ENCODE assay signal across 37 cellular contexts in genomic region chr20:4482378-4482777, GRCh38.
"Had no signal": no experiment of that assay in that cellular context is flagged by ENCODE, and none has a peak within 500 bp of the region (broad histone marks: within the 10 kb centered on the region; RNA-seq: fewer than 3 reads in every experiment).

No MANE protein-coding gene starts in this region.

- DNase-seq: activated CD4-positive, alpha-beta memory T cell treated with anti-CD3 and anti-CD28 coated beads, Interleukin-2, amount 10 ng/mL, durations not matched to agents 7 days and 5 days; activated CD4-positive, alpha-beta T cell treated with anti-CD3 and anti-CD28 coated beads for 1 hour; activated CD4-positive, alpha-beta T cell treated with anti-CD3 and anti-CD28 coated beads for 36 hours; activated CD4-positive, alpha-beta T cell treated with anti-CD3 and anti-CD28 coated beads, Interleukin-2, amount 10 ng/mL, durations not matched to agents 7 days and 5 days; activated CD4-positive, alpha-beta T cell treated with anti-CD3 and anti-CD28 coated beads, Interleukin-2, amount 50 U/mL, for 48 hours; activated CD4-positive, CD25-positive, alpha-beta regulatory T cell; activated CD8-positive, alpha-beta memory T cell treated with anti-CD3 and anti-CD28 coated beads for 24 hours; activated CD8-positive, alpha-beta memory T cell treated with anti-CD3 and anti-CD28 coated beads, Interleukin-2, amount 10 ng/mL, durations not matched to agents 7 days and 5 days; activated CD8-positive, alpha-beta memory T cell treated with anti-CD3 and anti-CD28 coated beads, Interleukin-2, amount 50 U/mL, for 48 hours; activated CD8-positive, alpha-beta T cell treated with anti-CD3 and anti-CD28 coated beads, Interleukin-2, amount 10 ng/mL, durations not matched to agents 7 days and 5 days; activated effector memory CD4-positive, alpha-beta T cell treated with anti-CD3 and anti-CD28 coated beads, Interleukin-2, amount 50 U/mL, for 16 hours; activated gamma-delta T cell treated with Interleukin-2 at 50 U/mL for 16 hours; activated naive CD4-positive, alpha-beta T cell; activated naive CD4-positive, alpha-beta T cell treated with anti-CD3 and anti-CD28 coated beads for 36 hours; activated naive CD4-positive, alpha-beta T cell treated with anti-CD3 and anti-CD28 coated beads, Interleukin-2, amount 50 U/mL, for 16 hours; activated naive CD8-positive, alpha-beta T cell treated with anti-CD3 and anti-CD28 coated beads for 36 hours; activated T-cell treated with anti-CD3 and anti-CD28 coated beads, Interleukin-2, amount 50 U/mL, for 24 hours; activated T-cell treated with anti-CD3 and anti-CD28 coated beads, Interleukin-2, amount 50 U/mL, for 48 hours; adrenal gland; amniotic stem cell; aorta; body of pancreas; brain microvascular endothelial cell; central memory CD4-positive, alpha-beta T cell; T-helper 1 cell; T-helper 2 cell; T-helper 9 cell; WERI-Rb-1 had no signal

- H3K4me1 ChIP-seq: adrenal gland, body of pancreas, breast epithelium had no signal

- H3K27me3 ChIP-seq: adrenal gland, body of pancreas, brain microvascular endothelial cell, breast epithelium had no signal

- H3K4me1 Mint-ChIP-seq: activated CD4-positive, alpha-beta memory T cell treated with anti-CD3 and anti-CD28 coated beads, Interleukin-2, amount 10 ng/mL, durations not matched to agents 7 days and 5 days; activated CD4-positive, alpha-beta T cell treated with anti-CD3 and anti-CD28 coated beads for 36 hours; activated CD4-positive, alpha-beta T cell treated with anti-CD3 and anti-CD28 coated beads, Interleukin-2, amount 10 ng/mL, durations not matched to agents 7 days and 5 days; activated CD8-positive, alpha-beta memory T cell treated with anti-CD3 and anti-CD28 coated beads, Interleukin-2, amount 10 ng/mL, durations not matched to agents 7 days and 5 days; activated naive CD8-positive, alpha-beta T cell treated with anti-CD3 and anti-CD28 coated beads for 36 hours had no signal

- H3K9me3 ChIP-seq: adrenal gland, body of pancreas, breast epithelium had no signal

- H3K27ac Mint-ChIP-seq: activated CD4-positive, alpha-beta memory T cell treated with anti-CD3 and anti-CD28 coated beads, Interleukin-2, amount 10 ng/mL, durations not matched to agents 7 days and 5 days; activated CD4-positive, alpha-beta T cell treated with anti-CD3 and anti-CD28 coated beads for 36 hours; activated CD4-positive, alpha-beta T cell treated with anti-CD3 and anti-CD28 coated beads, Interleukin-2, amount 10 ng/mL, durations not matched to agents 7 days and 5 days; activated CD8-positive, alpha-beta memory T cell treated with anti-CD3 and anti-CD28 coated beads, Interleukin-2, amount 10 ng/mL, durations not matched to agents 7 days and 5 days; activated CD8-positive, alpha-beta T cell treated with anti-CD3 and anti-CD28 coated beads, Interleukin-2, amount 10 ng/mL, durations not matched to agents 7 days and 5 days; activated naive CD4-positive, alpha-beta T cell treated with anti-CD3 and anti-CD28 coated beads for 36 hours; activated naive CD4-positive, alpha-beta T cell treated with anti-CD3 and anti-CD28 coated beads, Interleukin-2, amount 50 U/mL, for 72 hours; activated naive CD8-positive, alpha-beta T cell treated with anti-CD3 and anti-CD28 coated beads for 36 hours; activated T-cell treated with anti-CD3 and anti-CD28 coated beads, Interleukin-2, amount 50 U/mL, for 24 hours; T-helper 1 cell treated with Interleukin-12 subunit alpha and Interleukin-12 subunit beta and Interleukin-4 antibody, amounts not matched to agents 30 μg/mL and 1 μg/mL, for 36 hours; T-helper 2 cell treated with Interferon-gamma antibody and Interleukin-4, amounts not matched to agents 5 μg/mL and 100 μg/mL, for 36 hours had no signal

- H3K27ac ChIP-seq: adrenal gland, body of pancreas, brain microvascular endothelial cell, breast epithelium, WERI-Rb-1 had no signal

- H3K9me3 Mint-ChIP-seq: activated CD4-positive, alpha-beta memory T cell treated with anti-CD3 and anti-CD28 coated beads, Interleukin-2, amount 10 ng/mL, durations not matched to agents 7 days and 5 days; activated CD4-positive, alpha-beta T cell treated with anti-CD3 and anti-CD28 coated beads, Interleukin-2, amount 10 ng/mL, durations not matched to agents 7 days and 5 days; activated naive CD4-positive, alpha-beta T cell treated with anti-CD3 and anti-CD28 coated beads for 36 hours; activated naive CD4-positive, alpha-beta T cell treated with anti-CD3 and anti-CD28 coated beads, Interleukin-2, amount 50 U/mL, for 72 hours; activated naive CD8-positive, alpha-beta T cell treated with anti-CD3 and anti-CD28 coated beads for 36 hours; activated T-cell treated with anti-CD3 and anti-CD28 coated beads, Interleukin-2, amount 50 U/mL, for 24 hours; T-helper 1 cell treated with Interleukin-12 subunit alpha and Interleukin-12 subunit beta and Interleukin-4 antibody, amounts not matched to agents 30 μg/mL and 1 μg/mL, for 36 hours; T-helper 2 cell treated with Interferon-gamma antibody and Interleukin-4, amounts not matched to agents 5 μg/mL and 100 μg/mL, for 36 hours had no signal

- H3K4me3 Mint-ChIP-seq: activated CD4-positive, alpha-beta memory T cell treated with anti-CD3 and anti-CD28 coated beads, Interleukin-2, amount 10 ng/mL, durations not matched to agents 7 days and 5 days; activated CD4-positive, alpha-beta T cell treated with anti-CD3 and anti-CD28 coated beads for 36 hours; activated CD4-positive, alpha-beta T cell treated with anti-CD3 and anti-CD28 coated beads, Interleukin-2, amount 10 ng/mL, durations not matched to agents 7 days and 5 days; activated CD8-positive, alpha-beta memory T cell treated with anti-CD3 and anti-CD28 coated beads, Interleukin-2, amount 10 ng/mL, durations not matched to agents 7 days and 5 days; activated CD8-positive, alpha-beta T cell treated with anti-CD3 and anti-CD28 coated beads, Interleukin-2, amount 10 ng/mL, durations not matched to agents 7 days and 5 days; activated naive CD4-positive, alpha-beta T cell treated with anti-CD3 and anti-CD28 coated beads for 36 hours; activated naive CD8-positive, alpha-beta T cell treated with anti-CD3 and anti-CD28 coated beads for 36 hours; activated T-cell treated with anti-CD3 and anti-CD28 coated beads, Interleukin-2, amount 50 U/mL, for 24 hours; T-helper 1 cell treated with Interleukin-12 subunit alpha and Interleukin-12 subunit beta and Interleukin-4 antibody, amounts not matched to agents 30 μg/mL and 1 μg/mL, for 36 hours; T-helper 2 cell treated with Interferon-gamma antibody and Interleukin-4, amounts not matched to agents 5 μg/mL and 100 μg/mL, for 36 hours; WTC11 had no signal

- H3K36me3 Mint-ChIP-seq: activated CD8-positive, alpha-beta memory T cell treated with anti-CD3 and anti-CD28 coated beads, Interleukin-2, amount 10 ng/mL, durations not matched to agents 7 days and 5 days; activated naive CD4-positive, alpha-beta T cell treated with anti-CD3 and anti-CD28 coated beads, Interleukin-2, amount 50 U/mL, for 72 hours; activated naive CD8-positive, alpha-beta T cell treated with anti-CD3 and anti-CD28 coated beads for 36 hours; WTC11 had no signal

- H3K36me3 ChIP-seq: adrenal gland, brain microvascular endothelial cell, breast epithelium, WERI-Rb-1 had no signal

- H3K4me3 ChIP-seq: adrenal gland, body of pancreas, breast epithelium had no signal

- FAIRE-seq: astrocyte, colon, TTC549 had no signal

- ATAC-seq: activated CD4-positive, alpha-beta T cell treated with anti-CD3 and anti-CD28 coated beads for 36 hours; activated CD4-positive, CD25-positive, alpha-beta regulatory T cell treated with anti-CD3 and anti-CD28 coated beads, Interleukin-2, amount 50 U/mL, for 24 hours; activated CD8-positive, alpha-beta memory T cell treated with anti-CD3 and anti-CD28 coated beads, Interleukin-2, amount 10 ng/mL, durations not matched to agents 7 days and 5 days; activated CD8-positive, alpha-beta T cell treated with anti-CD3 and anti-CD28 coated beads, Interleukin-2, amount 10 ng/mL, durations not matched to agents 7 days and 5 days; activated naive CD4-positive, alpha-beta T cell treated with anti-CD3 and anti-CD28 coated beads, Interleukin-2, amount 50 U/mL, for 72 hours; body of pancreas; WTC11 had no signal
